ENCODE assay signal across 15 cellular contexts in genomic region chr18:50970006-50970405, GRCh38. TPM values are rescaled to one million over a fixed set of nuclear protein-coding genes. Genes with fewer than 3 reads are reported as not detected.
DNase-seq lines count a peak whose midpoint lies in the region; ATAC-seq and TF ChIP-seq lines count a peak whose summit lies in the region.
"Had no signal": no experiment of that assay in that cellular context is flagged by ENCODE, and none has a peak within 500 bp of the region (broad histone marks: within the 10 kb centered on the region; RNA-seq: fewer than 3 reads in every experiment).

No MANE protein-coding gene starts in this region.

- no peaks in the 10 kb centered on the region for H3K27me3 Mint-ChIP-seq in CD4-positive, alpha-beta T cell
- no peaks in the 10 kb centered on the region for H3K27me3 Mint-ChIP-seq in T-cell

- H3K4me1 ChIP-seq in lung (ENCODE audit: control insufficient read depth in 2 of 2, insufficient read depth in 2 of 2, low read length in 2 of 2): peaks cover 3 to 9% of the 10 kb centered on the region in 2 donors
- H3K4me1 ChIP-seq: Caco-2 had no signal

- H3K36me3 ChIP-seq in lung (ENCODE audit: control insufficient read depth in 2 of 2, insufficient read depth in 2 of 2, low read length in 2 of 2): peaks cover 2 to 5% of the 10 kb centered on the region in 2 donors

- no peak for TF ChIP-seq RAD21 in Ishikawa (IDR thresholded peaks at IDR 0.05; ENCODE audit: low read depth)

- no peak for TF ChIP-seq EP300 in Ishikawa (IDR thresholded peaks at IDR 0.05; ENCODE audit: borderline replicate concordance)

- H3K9me3 ChIP-seq in CD4-positive, alpha-beta T cell (ENCODE audit: control insufficient read depth, low read length): no peaks in the 10 kb centered on the region
- H3K9me3 ChIP-seq in lung (ENCODE audit: control insufficient read depth in 2 of 2, insufficient read depth in 1 of 2, low read length in 1 of 2): peaks cover 0 to 2% of the 10 kb centered on the region in 2 donors
- H3K9me3 ChIP-seq: Caco-2 had no signal

- no peak overlapping the region for H3K27ac ChIP-seq in CD4-positive, alpha-beta T cell (ENCODE audit: low read depth, low read length)
- no peak overlapping the region for H3K27ac ChIP-seq in lung (ENCODE audit: low read depth in 1 of 2, low read length in 1 of 2)
- H3K27ac ChIP-seq: HL-60 had no signal

- peak overlapping the region; percentile 34 for H3K4me3 Mint-ChIP-seq in CD4-positive, alpha-beta T cell
- H3K4me3 Mint-ChIP-seq in T-cell: no peak overlapping the region

- POLR2A ChIA-PET in CD4-positive, alpha-beta T cell (lab: Charles Lee): interaction anchor here (1.1 to 2.8 kb wide), 3 partner anchors 60 to 184 kb away, joined by 3 to 9 read pairs (median 5); partner anchors contain the start of genes ME2 and SMAD4
- POLR2A ChIA-PET in T-cell (lab: Charles Lee): interaction anchor here in 1 of 2 donors (0.5 kb wide), 1 partner anchor 87 kb away, joined by 4 read pairs; no protein-coding TSS in a partner anchor

- ATAC-seq in CD4-positive, alpha-beta T cell (ENCODE audit: poor library complexity): no peak
- ATAC-seq in T-cell (replicated peaks in 1 of 4): no peak
- ATAC-seq in lung (ENCODE audit: insufficient read depth, low FRiP score): no peak
- ATAC-seq in GM18861 (IDR thresholded peaks at IDR 0.05; ENCODE audit: unreplicated experiment): no peak
- no peak for ATAC-seq in GM18498 (IDR thresholded peaks at IDR 0.05; ENCODE audit: unreplicated experiment)

- peaks cover 41% of the 10 kb centered on the region for H3K4me1 Mint-ChIP-seq in CD4-positive, alpha-beta T cell (ENCODE audit: low read depth)
- H3K4me1 Mint-ChIP-seq in T-cell: peaks cover 25 to 27% (median 26%) of the 10 kb centered on the region in 3 donors

- no peak for DNase-seq in CD4-positive, alpha-beta T cell
- DNase-seq in T-cell: no peak
- peak; percentile 67 for DNase-seq in lung (ENCODE audit: low spot score)
- DNase-seq in activated CD8-positive, alpha-beta memory T cell treated with anti-CD3 and anti-CD28 coated beads, Interleukin-2, amount 50 U/mL, for 4 hours: no peak
- no peak for DNase-seq in NCI-H446 treated with DMSO at 0.1 percent for 48 hours (lab: John Stamatoyannopoulos, UW)
- DNase-seq: activated CD4-positive, alpha-beta T cell treated with anti-CD3 and anti-CD28 coated beads, Interleukin-2, amount 50 U/mL, for 1 hour; activated naive CD4-positive, alpha-beta T cell treated with anti-CD3 and anti-CD28 coated beads, Interleukin-2, amount 50 U/mL, for 16 hours; Caco-2; head of caudate nucleus; NCI-H1436 treated with DMSO at 0.1 percent for 48 hours; SHP77 treated with DMSO at 0.1 percent for 48 hours had no signal

- peak overlapping the region; percentile 83 for H3K27ac Mint-ChIP-seq in CD4-positive, alpha-beta T cell
- peak overlapping the region; percentile 33 to 35 for H3K27ac Mint-ChIP-seq in T-cell

- H3K4me3 ChIP-seq in lung: no peak overlapping the region

- 51 to 73% methylated on average over 2 of the region's 2 CpGs for WGBS in lung, 2 donors

- H3K36me3 Mint-ChIP-seq in CD4-positive, alpha-beta T cell (ENCODE audit: low read depth): peaks cover 15% of the 10 kb centered on the region
- H3K36me3 Mint-ChIP-seq in T-cell: peaks cover 6% of the 10 kb centered on the region

- no peak for TF ChIP-seq CTCF in CD4-positive, alpha-beta T cell (IDR thresholded peaks at IDR 0.05)
- no peak for TF ChIP-seq CTCF in lung (IDR thresholded peaks at IDR 0.05; ENCODE audit: control extremely low read depth, extremely low read depth)

- no peaks in the 10 kb centered on the region for H3K27me3 ChIP-seq in CD4-positive, alpha-beta T cell (ENCODE audit: control insufficient read depth, insufficient read depth, low read length)
- no peaks in the 10 kb centered on the region for H3K27me3 ChIP-seq in lung (ENCODE audit: control insufficient read depth, insufficient read depth)

- intact Hi-C loops in CD4-positive, alpha-beta T cell (cut with DNase I, micrococcal nuclease): no loop called here

- CTCF ChIA-PET in CD4-positive, alpha-beta T cell (lab: Charles Lee): no interaction called here
- CTCF ChIA-PET in T-cell (lab: Charles Lee): interaction anchor here in 1 of 2 donors (1.3 kb wide), 1 partner anchor 80 kb away, joined by 3 read pairs; no protein-coding TSS in a partner anchor

- no peaks in the 10 kb centered on the region for H3K9me3 Mint-ChIP-seq in CD4-positive, alpha-beta T cell
- H3K9me3 Mint-ChIP-seq in T-cell: no peaks in the 10 kb centered on the region

TF ChIP-seq in Ishikawa, 13 proteins besides CTCF, POLR2A, EP300 and RAD21:
- TF ChIP-seq NFIC (IDR thresholded peaks at IDR 0.05) (0 out of 2 replicates have a peak, but pooled peaks have one; percentile 17), TCF12 (IDR thresholded peaks at IDR 0.05; ENCODE audit: low read depth) (no peak)

RNA-seq across cellular contexts. Expression of gene ELAC1, which starts 2.2 kb away (rescaled TPM):
- 1 to 10 TPM; 3.0 to 4.6 TPM for total RNA-seq in CD4-positive, alpha-beta T cell
- 1 to 10 TPM; 5.2 to 8.3 (median 7.5) TPM for total RNA-seq in T-cell
- total RNA-seq in lung: 10 to 100 TPM in 1 of 2 donors, 1 to 10 TPM in 1; 5.5 to 10.2 TPM
- polyA plus RNA-seq in lung: 1 to 10 TPM; 5.0 to 5.8 TPM
